In the genomic region with DNA sequence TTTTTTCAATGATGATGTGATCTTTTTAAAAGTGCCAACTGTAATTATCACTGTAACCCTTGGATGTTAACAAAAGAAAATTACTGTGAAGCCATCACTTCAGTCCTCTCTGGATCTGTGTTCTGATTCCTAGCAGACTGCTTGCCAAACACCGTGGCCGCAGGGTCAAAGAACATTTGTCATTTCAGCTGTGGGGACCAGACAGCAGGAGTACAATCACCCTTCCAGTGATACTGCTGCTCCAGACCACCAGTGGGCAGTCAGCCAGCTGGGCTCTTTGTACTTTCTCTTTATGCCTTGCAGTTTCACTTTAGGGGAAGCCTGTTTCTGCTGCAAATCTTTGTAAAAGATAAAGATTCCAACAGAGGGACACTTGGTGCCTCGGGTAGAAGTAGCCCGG, we compare ENCODE assay signal across 10 cellular contexts.
DNase-seq lines count a peak whose midpoint lies in the region; ATAC-seq and TF ChIP-seq lines count a peak whose summit lies in the region.
"Had no signal": no experiment of that assay in that cellular context is flagged by ENCODE, and none has a peak within 500 bp of the region (broad histone marks: within the 10 kb centered on the region; RNA-seq: fewer than 3 reads in every experiment).

No MANE protein-coding gene starts in this region.

- H3K27ac ChIP-seq in cardiac muscle cell (no peak overlapping the region), right atrium auricular region (no peak overlapping the region), aorta (ENCODE audit: low read depth in 1 of 2, low read length in 2 of 2) (no peak overlapping the region)

- peak; percentile 7 to 77 for DNase-seq in cardiac muscle cell (ENCODE audit: low read depth in 1 of 2, low spot score in 1 of 2)
- no peak for DNase-seq in right atrium auricular region (ENCODE audit: low spot score)
- peak; percentile 14 to 48 for DNase-seq in dermis microvascular lymphatic vessel endothelial cell (ENCODE audit: low read depth in 2 of 2)
- DNase-seq in lung microvascular endothelial cell (ENCODE audit: low read depth in 2 of 2) = peak; percentile 26 to 91
- peak; percentile 69 to 75 for DNase-seq in aorta
- no peak for DNase-seq in retina
- DNase-seq: DMS79 treated with DMSO at 0.1 percent for 48 hours, naive B cell had no signal

- no peaks in the 10 kb centered on the region for H3K4me1 ChIP-seq in cardiac muscle cell (ENCODE audit: low read depth)
- peaks cover 0 to 10% of the 10 kb centered on the region in 2 donors for H3K4me1 ChIP-seq in right atrium auricular region
- peaks cover 0 to 4% of the 10 kb centered on the region in 2 donors for H3K4me1 ChIP-seq in aorta (ENCODE audit: control insufficient read depth in 1 of 2, insufficient read depth in 2 of 2, low read length in 2 of 2)

- 7 to 28% methylated on average over 4 of the region's 4 CpGs for WGBS in aorta, 2 donors

- H3K36me3 ChIP-seq in cardiac muscle cell (no peaks in the 10 kb centered on the region), right atrium auricular region (no peaks in the 10 kb centered on the region), aorta (ENCODE audit: control insufficient read depth in 1 of 2, insufficient read depth in 2 of 2, low read length in 1 of 2) (no peaks in the 10 kb centered on the region)

- TF ChIP-seq CTCF in cardiac muscle cell (IDR thresholded peaks at IDR 0.05; ENCODE audit: low read depth, low read length) (peak; percentile 20), right atrium auricular region (IDR thresholded peaks at IDR 0.05) (no peak)

- intact Hi-C loops in aorta (cut with DNase I) = no loop called here

- ATAC-seq in aorta (ENCODE audit: low FRiP score) (no peak), HG03571 (IDR thresholded peaks at IDR 0.05; ENCODE audit: unreplicated experiment) (no peak), GM18502 (IDR thresholded peaks at IDR 0.05; ENCODE audit: poor library complexity, unreplicated experiment) (no peak)

- H3K9me3 ChIP-seq in cardiac muscle cell (ENCODE audit: low read depth) (no peaks in the 10 kb centered on the region), right atrium auricular region (no peaks in the 10 kb centered on the region), aorta (ENCODE audit: control insufficient read depth, low read length) (peaks cover 3% of the 10 kb centered on the region)

- H3K4me3 ChIP-seq in cardiac muscle cell = no peak overlapping the region
- H3K4me3 ChIP-seq in right atrium auricular region = no peak overlapping the region
- no peak overlapping the region for H3K4me3 ChIP-seq in aorta (ENCODE audit: low read length in 2 of 2)

- H3K27me3 ChIP-seq in cardiac muscle cell (no peaks in the 10 kb centered on the region), right atrium auricular region (no peaks in the 10 kb centered on the region), aorta (ENCODE audit: control insufficient read depth in 1 of 2, insufficient read depth in 2 of 2, low read length in 1 of 2) (no peaks in the 10 kb centered on the region)

Comparison
In these comparisons a context has a peak if more than half of its experiments do, and no peak if none do; other contexts are left out.
1. DNase-seq: peak in cardiac muscle cell (2 of 2), dermis microvascular lymphatic vessel endothelial cell (2 of 2), lung microvascular endothelial cell (2 of 2) and aorta (2 of 2); none in right atrium auricular region (single experiment) and retina (single experiment).